Comparison of ENCODE assay signal across 1 cellular context in the genomic region with DNA sequence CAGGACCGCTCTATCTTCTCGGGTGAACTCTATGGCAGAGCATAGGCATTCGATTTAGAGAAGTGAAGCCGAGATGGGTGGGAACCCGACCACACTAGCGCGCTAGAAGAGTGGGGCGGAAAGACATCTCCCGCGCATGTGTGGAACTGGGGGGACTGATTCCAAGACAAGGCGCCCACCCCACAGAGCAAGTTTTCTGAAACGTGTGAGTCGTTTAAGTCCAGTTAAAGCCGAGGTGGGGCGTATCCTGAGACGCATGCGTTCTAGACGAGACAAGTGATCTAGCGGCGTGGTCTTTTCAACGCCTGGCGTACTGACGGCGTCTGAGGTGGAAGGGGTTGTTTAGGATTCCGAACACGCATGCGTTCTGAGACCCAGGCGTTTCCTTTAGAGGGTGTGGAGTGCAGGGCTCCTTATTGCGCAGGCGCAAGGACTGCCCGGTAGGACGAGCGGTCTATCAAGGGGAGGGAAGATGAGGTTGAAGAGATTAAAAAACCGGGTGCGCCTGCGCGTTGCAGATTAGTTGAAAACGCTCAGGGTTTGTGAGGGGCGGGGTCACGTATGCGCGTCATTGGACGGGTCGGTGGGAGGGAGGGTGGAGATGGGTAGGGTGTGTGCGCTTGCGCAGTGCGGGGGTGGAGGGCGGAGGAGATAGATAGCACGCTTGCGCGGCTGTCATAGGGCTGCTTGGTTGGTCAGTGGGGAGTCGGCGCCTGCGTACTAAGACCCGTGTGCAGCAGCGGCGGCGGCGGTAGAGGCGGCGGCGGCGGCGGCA.
TF ChIP-seq lines count a peak whose summit lies in the region.

EIF5A (plus strand) TSS at position 718 of the 775 bp plus-strand sequence. CDS start 2,008 bp downstream, outside the sequence.

TF ChIP-seq in HepG2, 621 proteins besides CTCF, POLR2A, EP300 and RAD21 (continued from another document and continues in another):
- TF ChIP-seq, protein P1, sequence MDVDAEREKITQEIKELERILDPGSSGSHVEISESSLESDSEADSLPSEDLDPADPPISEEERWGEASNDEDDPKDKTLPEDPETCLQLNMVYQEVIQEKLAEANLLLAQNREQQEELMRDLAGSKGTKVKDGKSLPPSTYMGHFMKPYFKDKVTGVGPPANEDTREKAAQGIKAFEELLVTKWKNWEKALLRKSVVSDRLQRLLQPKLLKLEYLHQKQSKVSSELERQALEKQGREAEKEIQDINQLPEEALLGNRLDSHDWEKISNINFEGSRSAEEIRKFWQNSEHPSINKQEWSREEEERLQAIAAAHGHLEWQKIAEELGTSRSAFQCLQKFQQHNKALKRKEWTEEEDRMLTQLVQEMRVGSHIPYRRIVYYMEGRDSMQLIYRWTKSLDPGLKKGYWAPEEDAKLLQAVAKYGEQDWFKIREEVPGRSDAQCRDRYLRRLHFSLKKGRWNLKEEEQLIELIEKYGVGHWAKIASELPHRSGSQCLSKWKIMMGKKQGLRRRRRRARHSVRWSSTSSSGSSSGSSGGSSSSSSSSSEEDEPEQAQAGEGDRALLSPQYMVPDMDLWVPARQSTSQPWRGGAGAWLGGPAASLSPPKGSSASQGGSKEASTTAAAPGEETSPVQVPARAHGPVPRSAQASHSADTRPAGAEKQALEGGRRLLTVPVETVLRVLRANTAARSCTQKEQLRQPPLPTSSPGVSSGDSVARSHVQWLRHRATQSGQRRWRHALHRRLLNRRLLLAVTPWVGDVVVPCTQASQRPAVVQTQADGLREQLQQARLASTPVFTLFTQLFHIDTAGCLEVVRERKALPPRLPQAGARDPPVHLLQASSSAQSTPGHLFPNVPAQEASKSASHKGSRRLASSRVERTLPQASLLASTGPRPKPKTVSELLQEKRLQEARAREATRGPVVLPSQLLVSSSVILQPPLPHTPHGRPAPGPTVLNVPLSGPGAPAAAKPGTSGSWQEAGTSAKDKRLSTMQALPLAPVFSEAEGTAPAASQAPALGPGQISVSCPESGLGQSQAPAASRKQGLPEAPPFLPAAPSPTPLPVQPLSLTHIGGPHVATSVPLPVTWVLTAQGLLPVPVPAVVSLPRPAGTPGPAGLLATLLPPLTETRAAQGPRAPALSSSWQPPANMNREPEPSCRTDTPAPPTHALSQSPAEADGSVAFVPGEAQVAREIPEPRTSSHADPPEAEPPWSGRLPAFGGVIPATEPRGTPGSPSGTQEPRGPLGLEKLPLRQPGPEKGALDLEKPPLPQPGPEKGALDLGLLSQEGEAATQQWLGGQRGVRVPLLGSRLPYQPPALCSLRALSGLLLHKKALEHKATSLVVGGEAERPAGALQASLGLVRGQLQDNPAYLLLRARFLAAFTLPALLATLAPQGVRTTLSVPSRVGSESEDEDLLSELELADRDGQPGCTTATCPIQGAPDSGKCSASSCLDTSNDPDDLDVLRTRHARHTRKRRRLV (CRISPR knock-in tag; IDR thresholded peaks at IDR 0.05) = 0 out of 2 replicates have a peak, but pooled peaks have one; percentile 22
- TF ChIP-seq, protein P2, sequence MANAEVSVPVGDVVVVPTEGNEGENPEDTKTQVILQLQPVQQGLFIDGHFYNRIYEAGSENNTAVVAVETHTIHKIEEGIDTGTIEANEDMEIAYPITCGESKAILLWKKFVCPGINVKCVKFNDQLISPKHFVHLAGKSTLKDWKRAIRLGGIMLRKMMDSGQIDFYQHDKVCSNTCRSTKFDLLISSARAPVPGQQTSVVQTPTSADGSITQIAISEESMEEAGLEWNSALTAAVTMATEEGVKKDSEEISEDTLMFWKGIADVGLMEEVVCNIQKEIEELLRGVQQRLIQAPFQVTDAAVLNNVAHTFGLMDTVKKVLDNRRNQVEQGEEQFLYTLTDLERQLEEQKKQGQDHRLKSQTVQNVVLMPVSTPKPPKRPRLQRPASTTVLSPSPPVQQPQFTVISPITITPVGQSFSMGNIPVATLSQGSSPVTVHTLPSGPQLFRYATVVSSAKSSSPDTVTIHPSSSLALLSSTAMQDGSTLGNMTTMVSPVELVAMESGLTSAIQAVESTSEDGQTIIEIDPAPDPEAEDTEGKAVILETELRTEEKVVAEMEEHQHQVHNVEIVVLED (CRISPR knock-in tag; IDR thresholded peaks at IDR 0.05; ENCODE audit: borderline replicate concordance) = peak; percentile 86
- 0 out of 2 replicates have a peak, but pooled peaks have one; percentile 31 for TF ChIP-seq ARNT2 (CRISPR knock-in tag; IDR thresholded peaks at IDR 0.05; ENCODE audit: low read depth)
- no peak for TF ChIP-seq ATF2 (CRISPR knock-in tag; IDR thresholded peaks at IDR 0.05)
- no peak for TF ChIP-seq HMG20B (CRISPR knock-in tag; conservative IDR thresholded peaks at IDR 0.05)
- 0 out of 2 replicates have a peak, but pooled peaks have one; percentile 45 for TF ChIP-seq TOE1 (CRISPR knock-in tag; IDR thresholded peaks at IDR 0.05)
- TF ChIP-seq HOXA7 (CRISPR knock-in tag; IDR thresholded peaks at IDR 0.05) = no peak
- no peak for TF ChIP-seq ZHX2 (IDR thresholded peaks at IDR 0.05; ENCODE audit: low read depth)
- TF ChIP-seq ZHX2 (CRISPR knock-in tag; IDR thresholded peaks at IDR 0.05; ENCODE audit: borderline replicate concordance) = no peak
- peak; percentile 89 for TF ChIP-seq PRDM15 (CRISPR knock-in tag; IDR thresholded peaks at IDR 0.05)
- no peak for TF ChIP-seq ZFP41 (CRISPR knock-in tag; IDR thresholded peaks at IDR 0.05; ENCODE audit: borderline replicate concordance)
- TF ChIP-seq PITX1 (CRISPR knock-in tag; IDR thresholded peaks at IDR 0.05) = no peak
- no peak for TF ChIP-seq ZNF383 (CRISPR knock-in tag; IDR thresholded peaks at IDR 0.05; ENCODE audit: borderline replicate concordance)
- TF ChIP-seq KAT8 (CRISPR knock-in tag; IDR thresholded peaks at IDR 0.05) = peak; percentile 86
- no peak for TF ChIP-seq ZNF260 (CRISPR knock-in tag; IDR thresholded peaks at IDR 0.05; ENCODE audit: borderline replicate concordance, low read depth)
- peak; percentile 46; the same call in 1 of the 2 replicates for TF ChIP-seq PHF21A (CRISPR knock-in tag; IDR thresholded peaks at IDR 0.05)
- TF ChIP-seq, protein P3, sequence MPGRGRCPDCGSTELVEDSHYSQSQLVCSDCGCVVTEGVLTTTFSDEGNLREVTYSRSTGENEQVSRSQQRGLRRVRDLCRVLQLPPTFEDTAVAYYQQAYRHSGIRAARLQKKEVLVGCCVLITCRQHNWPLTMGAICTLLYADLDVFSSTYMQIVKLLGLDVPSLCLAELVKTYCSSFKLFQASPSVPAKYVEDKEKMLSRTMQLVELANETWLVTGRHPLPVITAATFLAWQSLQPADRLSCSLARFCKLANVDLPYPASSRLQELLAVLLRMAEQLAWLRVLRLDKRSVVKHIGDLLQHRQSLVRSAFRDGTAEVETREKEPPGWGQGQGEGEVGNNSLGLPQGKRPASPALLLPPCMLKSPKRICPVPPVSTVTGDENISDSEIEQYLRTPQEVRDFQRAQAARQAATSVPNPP (CRISPR knock-in tag; IDR thresholded peaks at IDR 0.05) = no peak
- TF ChIP-seq SP5 (CRISPR knock-in tag; IDR thresholded peaks at IDR 0.05; ENCODE audit: borderline replicate concordance, low read depth) = 0 out of 2 replicates have a peak, but pooled peaks have one; percentile 3
- TF ChIP-seq RBFOX2 (IDR thresholded peaks at IDR 0.05; ENCODE audit: low read depth, low read length) = no peak
- TF ChIP-seq ZHX1 (CRISPR knock-in tag; IDR thresholded peaks at IDR 0.05; ENCODE audit: low read depth) = peak; percentile 53; the same call in 1 of the 2 replicates
- TF ChIP-seq, protein P4, sequence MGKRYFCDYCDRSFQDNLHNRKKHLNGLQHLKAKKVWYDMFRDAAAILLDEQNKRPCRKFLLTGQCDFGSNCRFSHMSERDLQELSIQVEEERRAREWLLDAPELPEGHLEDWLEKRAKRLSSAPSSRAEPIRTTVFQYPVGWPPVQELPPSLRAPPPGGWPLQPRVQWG (CRISPR knock-in tag; IDR thresholded peaks at IDR 0.05; ENCODE audit: borderline replicate concordance, low read depth) = no peak
- no peak for TF ChIP-seq ZNF724P (CRISPR knock-in tag; IDR thresholded peaks at IDR 0.05; ENCODE audit: borderline replicate concordance)
- TF ChIP-seq ZNF33A (CRISPR knock-in tag; IDR thresholded peaks at IDR 0.05; ENCODE audit: borderline replicate concordance) = no peak
- TF ChIP-seq ZNF121 (CRISPR knock-in tag; IDR thresholded peaks at IDR 0.05) = no peak
- TF ChIP-seq ZNF335 (CRISPR knock-in tag; IDR thresholded peaks at IDR 0.05) = 0 out of 2 replicates have a peak, but pooled peaks have one; percentile 46
- TF ChIP-seq GATAD1 (CRISPR knock-in tag; IDR thresholded peaks at IDR 0.05) = peak; percentile 32
- TF ChIP-seq SIN3A (IDR thresholded peaks at IDR 0.05; ENCODE audit: borderline replicate concordance, low read depth, low read length) = peak; percentile 62; the same call in 1 of the 2 replicates
- no peak; the same call in 1 of the 2 replicates for TF ChIP-seq WIZ (CRISPR knock-in tag; IDR thresholded peaks at IDR 0.05)
